Comparison of ENCODE assay signal across 12 cellular contexts in genomic region chr3:73719877-73720276, GRCh38.
DNase-seq lines count a peak whose midpoint lies in the region; ATAC-seq and TF ChIP-seq lines count a peak whose summit lies in the region.
"Had no signal": no experiment of that assay in that cellular context is flagged by ENCODE, and none has a peak within 500 bp of the region (broad histone marks: within the 10 kb centered on the region; RNA-seq: fewer than 3 reads in every experiment).

No MANE protein-coding gene starts in this region.

- DNase-seq in Peyer's patch (no peak), epithelial cell of esophagus (ENCODE audit: low read depth) (peak; percentile 20), RPMI8226 (no peak), NCI-H2171 treated with DMSO at 0.1 percent for 48 hours (lab: John Stamatoyannopoulos, UW) (no peak)
- DNase-seq in activated CD4-positive, alpha-beta T cell treated with anti-CD3 and anti-CD28 coated beads for 4 hours: no peak
- DNase-seq: naive B cell; stimulated activated CD4-positive, alpha-beta T cell treated with anti-CD3 and anti-CD28 coated beads, Interleukin-4, amount 100 ng/mL, for 1 hour; stimulated activated naive CD4-positive, alpha-beta T cell; T1000 had no signal

- H3K9me3 ChIP-seq in Peyer's patch: no peaks in the 10 kb centered on the region
- H3K9me3 ChIP-seq in muscle layer of duodenum (ENCODE audit: control insufficient read depth in 1 of 2, low read length in 2 of 2): no peaks in the 10 kb centered on the region
- H3K9me3 ChIP-seq in subcutaneous abdominal adipose tissue (ENCODE audit: control insufficient read depth in 5 of 5, low read length in 5 of 5): no peaks in the 10 kb centered on the region

- H3K9ac ChIP-seq in subcutaneous abdominal adipose tissue (ENCODE audit: low read length in 5 of 5): peak overlapping the region in 4 of 5 donors; percentile 65 to 91 (median 70)

- H3K27ac ChIP-seq in Peyer's patch: peak overlapping the region in 3 of 4 donors; percentile 19 to 74 (median 38)
- H3K27ac ChIP-seq in muscle layer of duodenum (ENCODE audit: low read length): peak overlapping the region; percentile 88
- H3K27ac ChIP-seq in subcutaneous abdominal adipose tissue (ENCODE audit: low read depth, low read length): peak overlapping the region; percentile 97

- no peak for ATAC-seq in HG02571 (IDR thresholded peaks at IDR 0.05; ENCODE audit: unreplicated experiment)

- H3K36me3 ChIP-seq in Peyer's patch (no peaks in the 10 kb centered on the region), muscle layer of duodenum (ENCODE audit: control insufficient read depth in 1 of 2, insufficient read depth in 2 of 2, low read length in 2 of 2) (no peaks in the 10 kb centered on the region), subcutaneous abdominal adipose tissue (ENCODE audit: control insufficient read depth in 5 of 5, insufficient read depth in 5 of 5, low read length in 5 of 5) (no peaks in the 10 kb centered on the region)

- H3K4me3 ChIP-seq in Peyer's patch (no peak overlapping the region), epithelial cell of esophagus (ENCODE audit: low read length) (no peak overlapping the region), muscle layer of duodenum (ENCODE audit: low read depth in 1 of 2, low read length in 2 of 2) (peak overlapping the region; percentile 22 to 30), subcutaneous abdominal adipose tissue (ENCODE audit: low read depth in 1 of 5, low read length in 5 of 5) (peak overlapping the region; percentile 0 to 55 (median 15))

- TF ChIP-seq POLR2A in Peyer's patch (IDR thresholded peaks at IDR 0.05): no peak

- TF ChIP-seq CTCF in Peyer's patch (IDR thresholded peaks at IDR 0.05) (no peak), epithelial cell of esophagus (IDR thresholded peaks at IDR 0.05; ENCODE audit: insufficient read depth, low read depth, low read length, missing control alignments) (no peak)

- no peaks in the 10 kb centered on the region for H3K27me3 ChIP-seq in Peyer's patch
- H3K27me3 ChIP-seq in muscle layer of duodenum (ENCODE audit: low read depth, low read length): no peaks in the 10 kb centered on the region
- H3K27me3 ChIP-seq in subcutaneous abdominal adipose tissue (ENCODE audit: control insufficient read depth in 5 of 5, insufficient read depth in 4 of 5, low read length in 5 of 5): no peaks in the 10 kb centered on the region

- no peaks in the 10 kb centered on the region for H3K4me1 ChIP-seq in Peyer's patch
- H3K4me1 ChIP-seq in muscle layer of duodenum (ENCODE audit: control insufficient read depth in 1 of 2, insufficient read depth in 2 of 2, low read length in 2 of 2): no peaks in the 10 kb centered on the region
- peaks cover 5 to 31% (median 15%) of the 10 kb centered on the region in 5 donors for H3K4me1 ChIP-seq in subcutaneous abdominal adipose tissue (ENCODE audit: control insufficient read depth in 5 of 5, insufficient read depth in 5 of 5, low read length in 5 of 5)

Comparison
In these comparisons a context has a peak if more than half of its experiments do, and no peak if none do; other contexts are left out.
1. H3K27ac ChIP-seq: peak in every context shown above with its lines; median percentile 97 in subcutaneous abdominal adipose tissue; 88 in muscle layer of duodenum; 38 in Peyer's patch.
2. H3K4me3 ChIP-seq: peak in muscle layer of duodenum (2 of 2) and subcutaneous abdominal adipose tissue (5 of 5); none in Peyer's patch (0 of 4) and epithelial cell of esophagus (single experiment).